ENCODE assay signal across 11 cellular contexts in the genomic region with DNA sequence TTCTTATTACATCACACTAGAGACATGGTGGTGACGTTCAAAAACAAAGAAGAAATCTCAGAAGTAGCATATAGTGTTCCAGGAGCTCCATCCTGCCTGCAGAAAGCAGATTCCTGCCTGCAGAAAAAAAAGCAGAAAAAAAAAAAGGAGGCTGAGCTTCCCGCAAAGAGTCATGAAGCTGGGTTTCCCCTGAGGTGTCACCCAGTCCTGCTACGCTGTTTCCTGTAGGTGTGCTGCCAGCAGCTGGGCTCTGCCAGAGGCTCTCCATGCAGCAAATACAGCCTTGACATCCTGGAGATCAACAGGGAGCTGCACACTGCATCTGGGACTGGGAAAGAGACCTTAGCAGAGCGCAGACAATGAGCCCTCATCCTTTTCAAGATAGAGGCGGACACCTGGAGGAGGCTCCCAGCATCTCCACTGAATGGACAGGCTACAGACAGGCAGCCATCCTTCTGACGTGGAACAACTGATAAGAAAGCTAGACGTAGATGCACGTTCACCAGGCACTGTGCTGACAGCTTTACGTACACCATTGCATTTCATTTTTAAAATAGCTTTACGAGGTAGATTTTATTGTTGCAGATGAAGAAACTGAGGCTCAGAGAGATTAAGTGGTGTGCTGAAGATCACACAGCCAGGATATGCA.
A peak's percentile ranks its signal among the peaks of the same experiment; 100 is the strongest.
DNase-seq lines count a peak whose midpoint lies in the region; ATAC-seq and TF ChIP-seq lines count a peak whose summit lies in the region.
"Had no signal": no experiment of that assay in that cellular context is flagged by ENCODE, and none has a peak within 500 bp of the region (broad histone marks: within the 10 kb centered on the region; RNA-seq: fewer than 3 reads in every experiment).

No MANE protein-coding gene starts in this region.

- ATAC-seq in HG02840 (IDR thresholded peaks at IDR 0.05; ENCODE audit: low FRiP score, unreplicated experiment): no peak

- DNase-seq in GM12865 (ENCODE audit: low read depth): peak; percentile 48
- peak; percentile 60 for DNase-seq in activated CD4-positive, alpha-beta memory T cell treated with anti-CD3 and anti-CD28 coated beads, Interleukin-2, amount 10 ng/mL, durations not matched to agents 7 days and 5 days
- DNase-seq in effector CD4-positive, alpha-beta T cell: peak; percentile 35
- DNase-seq in stimulated activated CD4-positive, alpha-beta T cell treated with anti-CD3 and anti-CD28 coated beads, Interleukin-12 subunit alpha, Interleukin-12 subunit beta, amount 100 ng/mL, for 4 hours: peak; percentile 38
- DNase-seq in iPS-NIHi11 (ENCODE audit: low spot score): no peak
- no peak for DNase-seq in NCI-H146 treated with DMSO at 0.1 percent for 48 hours (lab: John Stamatoyannopoulos, UW; ENCODE audit: unreplicated experiment)
- DNase-seq in RKO (ENCODE audit: low spot score): no peak
- DNase-seq: COR-L47 had no signal

- POLR2A ChIA-PET in activated CD4-positive, alpha-beta memory T cell treated with anti-CD3 and anti-CD28 coated beads, Interleukin-2, amount 10 ng/mL, durations not matched to agents 7 days and 5 days (lab: Charles Lee): interaction anchor here (0.9 to 1.6 kb wide), 4 partner anchors 73 to 350 kb away, joined by 3 to 7 read pairs (median 5); no protein-coding TSS in a partner anchor

- peaks cover 60% of the 10 kb centered on the region for H3K4me1 Mint-ChIP-seq in activated CD4-positive, alpha-beta memory T cell treated with anti-CD3 and anti-CD28 coated beads, Interleukin-2, amount 10 ng/mL, durations not matched to agents 7 days and 5 days

- peak overlapping the region; percentile 35 for H3K4me3 Mint-ChIP-seq in activated CD4-positive, alpha-beta memory T cell treated with anti-CD3 and anti-CD28 coated beads, Interleukin-2, amount 10 ng/mL, durations not matched to agents 7 days and 5 days
- H3K4me3 Mint-ChIP-seq: neural crest cell had no signal

- CTCF ChIA-PET in activated CD4-positive, alpha-beta memory T cell treated with anti-CD3 and anti-CD28 coated beads, Interleukin-2, amount 10 ng/mL, durations not matched to agents 7 days and 5 days (lab: Charles Lee): no interaction called here

- H3K27me3 Mint-ChIP-seq in activated CD4-positive, alpha-beta memory T cell treated with anti-CD3 and anti-CD28 coated beads, Interleukin-2, amount 10 ng/mL, durations not matched to agents 7 days and 5 days: no peaks in the 10 kb centered on the region

- H3K4me3 ChIP-seq in GM12865 (ENCODE audit: low read depth, low read length): peak overlapping the region; percentile 7; the same call in 1 of the 2 replicates
- H3K4me3 ChIP-seq: uterus had no signal

- H3K36me3 Mint-ChIP-seq in activated CD4-positive, alpha-beta memory T cell treated with anti-CD3 and anti-CD28 coated beads, Interleukin-2, amount 10 ng/mL, durations not matched to agents 7 days and 5 days (ENCODE audit: low read depth): no peaks in the 10 kb centered on the region

- TF ChIP-seq CTCF in GM12865 (IDR thresholded peaks at IDR 0.05; ENCODE audit: insufficient read depth, low read depth, low read length, missing control alignments): no peak

- peak overlapping the region; percentile 76 for H3K27ac Mint-ChIP-seq in activated CD4-positive, alpha-beta memory T cell treated with anti-CD3 and anti-CD28 coated beads, Interleukin-2, amount 10 ng/mL, durations not matched to agents 7 days and 5 days

- no peaks in the 10 kb centered on the region for H3K9me3 Mint-ChIP-seq in activated CD4-positive, alpha-beta memory T cell treated with anti-CD3 and anti-CD28 coated beads, Interleukin-2, amount 10 ng/mL, durations not matched to agents 7 days and 5 days
- H3K9me3 Mint-ChIP-seq: neural crest cell had no signal

Comparison
In these comparisons a context has a peak if more than half of its experiments do, and no peak if none do; other contexts are left out.
1. DNase-seq: peak in GM12865 (single experiment), activated CD4-positive, alpha-beta memory T cell treated with anti-CD3 and anti-CD28 coated beads, Interleukin-2, amount 10 ng/mL, durations not matched to agents 7 days and 5 days (single experiment), effector CD4-positive, alpha-beta T cell (single experiment) and stimulated activated CD4-positive, alpha-beta T cell treated with anti-CD3 and anti-CD28 coated beads, Interleukin-12 subunit alpha, Interleukin-12 subunit beta, amount 100 ng/mL, for 4 hours (single experiment); none in iPS-NIHi11 (single experiment), NCI-H146 treated with DMSO at 0.1 percent for 48 hours (single experiment) and RKO (single experiment).